In the genomic region with DNA sequence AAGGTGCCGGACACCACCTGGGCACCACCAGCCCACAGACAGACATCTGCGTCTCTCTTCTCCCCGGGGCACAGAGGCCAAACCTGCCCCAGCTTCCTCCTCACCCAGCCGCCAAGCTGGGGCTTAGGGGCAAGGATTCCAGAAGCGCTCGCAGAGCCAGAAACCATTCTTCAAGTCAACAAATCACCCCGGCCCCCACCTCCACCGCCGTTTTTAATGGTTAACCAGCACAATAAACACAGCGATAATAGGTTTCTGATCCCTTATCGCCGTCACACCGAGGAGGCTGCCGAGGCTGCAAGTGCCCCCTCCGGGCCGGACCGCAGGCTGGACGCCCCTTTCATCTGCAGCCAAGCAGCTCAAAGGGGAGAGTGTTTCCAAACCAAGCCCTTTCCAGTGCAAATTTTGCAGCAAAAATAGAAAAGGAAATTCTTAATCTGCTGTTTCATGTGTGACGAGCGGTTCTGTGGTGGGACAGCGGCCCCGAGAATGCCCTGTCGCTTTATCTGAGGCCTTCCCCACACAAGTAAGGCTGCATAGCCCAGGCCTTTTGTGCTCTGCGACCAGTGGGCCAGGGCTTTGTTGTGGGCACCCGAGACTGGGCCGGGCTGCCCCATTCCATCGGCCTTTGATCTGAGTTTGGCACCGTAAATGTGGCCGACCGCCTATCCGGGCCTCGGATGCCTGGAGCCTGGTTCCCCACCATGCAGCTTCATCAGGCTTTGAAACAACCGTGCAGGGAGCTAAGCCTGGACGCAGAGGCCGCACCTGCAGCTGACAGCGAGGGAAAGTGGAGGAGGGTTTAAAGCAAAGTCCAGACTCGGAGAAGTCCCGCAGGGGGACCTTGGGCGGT, we compare ENCODE assay signal across 1 cellular context.
A peak's percentile ranks its signal among the peaks of the same experiment; 100 is the strongest.
TF ChIP-seq lines count a peak whose summit lies in the region.

No MANE protein-coding gene starts in this region.

TF ChIP-seq in HepG2, 621 proteins besides CTCF, POLR2A, EP300 and RAD21 (continued from another document and continues in another):
- no peak for TF ChIP-seq TERF1 (CRISPR knock-in tag; IDR thresholded peaks at IDR 0.05)
- TF ChIP-seq ELF3 (CRISPR knock-in tag; IDR thresholded peaks at IDR 0.05): no peak
- TF ChIP-seq KDM2A (CRISPR knock-in tag; IDR thresholded peaks at IDR 0.05; ENCODE audit: borderline replicate concordance, low read depth): peak; percentile 67
- TF ChIP-seq, protein P1, sequence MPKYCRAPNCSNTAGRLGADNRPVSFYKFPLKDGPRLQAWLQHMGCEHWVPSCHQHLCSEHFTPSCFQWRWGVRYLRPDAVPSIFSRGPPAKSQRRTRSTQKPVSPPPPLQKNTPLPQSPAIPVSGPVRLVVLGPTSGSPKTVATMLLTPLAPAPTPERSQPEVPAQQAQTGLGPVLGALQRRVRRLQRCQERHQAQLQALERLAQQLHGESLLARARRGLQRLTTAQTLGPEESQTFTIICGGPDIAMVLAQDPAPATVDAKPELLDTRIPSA (CRISPR knock-in tag; IDR thresholded peaks at IDR 0.05; ENCODE audit: borderline replicate concordance): no peak
- no peak for TF ChIP-seq ZNF652 (CRISPR knock-in tag; IDR thresholded peaks at IDR 0.05; ENCODE audit: borderline replicate concordance, low read depth)
- peak; percentile 79; the same call in 1 of the 2 replicates for TF ChIP-seq REPIN1 (CRISPR knock-in tag; IDR thresholded peaks at IDR 0.05; ENCODE audit: borderline replicate concordance, low read depth)
- no peak for TF ChIP-seq NFKBIZ (CRISPR knock-in tag; IDR thresholded peaks at IDR 0.05)
- TF ChIP-seq KDM3A (CRISPR knock-in tag; IDR thresholded peaks at IDR 0.05; ENCODE audit: low read depth): 0 out of 2 replicates have a peak, but pooled peaks have one; percentile 61
- TF ChIP-seq, protein P2, sequence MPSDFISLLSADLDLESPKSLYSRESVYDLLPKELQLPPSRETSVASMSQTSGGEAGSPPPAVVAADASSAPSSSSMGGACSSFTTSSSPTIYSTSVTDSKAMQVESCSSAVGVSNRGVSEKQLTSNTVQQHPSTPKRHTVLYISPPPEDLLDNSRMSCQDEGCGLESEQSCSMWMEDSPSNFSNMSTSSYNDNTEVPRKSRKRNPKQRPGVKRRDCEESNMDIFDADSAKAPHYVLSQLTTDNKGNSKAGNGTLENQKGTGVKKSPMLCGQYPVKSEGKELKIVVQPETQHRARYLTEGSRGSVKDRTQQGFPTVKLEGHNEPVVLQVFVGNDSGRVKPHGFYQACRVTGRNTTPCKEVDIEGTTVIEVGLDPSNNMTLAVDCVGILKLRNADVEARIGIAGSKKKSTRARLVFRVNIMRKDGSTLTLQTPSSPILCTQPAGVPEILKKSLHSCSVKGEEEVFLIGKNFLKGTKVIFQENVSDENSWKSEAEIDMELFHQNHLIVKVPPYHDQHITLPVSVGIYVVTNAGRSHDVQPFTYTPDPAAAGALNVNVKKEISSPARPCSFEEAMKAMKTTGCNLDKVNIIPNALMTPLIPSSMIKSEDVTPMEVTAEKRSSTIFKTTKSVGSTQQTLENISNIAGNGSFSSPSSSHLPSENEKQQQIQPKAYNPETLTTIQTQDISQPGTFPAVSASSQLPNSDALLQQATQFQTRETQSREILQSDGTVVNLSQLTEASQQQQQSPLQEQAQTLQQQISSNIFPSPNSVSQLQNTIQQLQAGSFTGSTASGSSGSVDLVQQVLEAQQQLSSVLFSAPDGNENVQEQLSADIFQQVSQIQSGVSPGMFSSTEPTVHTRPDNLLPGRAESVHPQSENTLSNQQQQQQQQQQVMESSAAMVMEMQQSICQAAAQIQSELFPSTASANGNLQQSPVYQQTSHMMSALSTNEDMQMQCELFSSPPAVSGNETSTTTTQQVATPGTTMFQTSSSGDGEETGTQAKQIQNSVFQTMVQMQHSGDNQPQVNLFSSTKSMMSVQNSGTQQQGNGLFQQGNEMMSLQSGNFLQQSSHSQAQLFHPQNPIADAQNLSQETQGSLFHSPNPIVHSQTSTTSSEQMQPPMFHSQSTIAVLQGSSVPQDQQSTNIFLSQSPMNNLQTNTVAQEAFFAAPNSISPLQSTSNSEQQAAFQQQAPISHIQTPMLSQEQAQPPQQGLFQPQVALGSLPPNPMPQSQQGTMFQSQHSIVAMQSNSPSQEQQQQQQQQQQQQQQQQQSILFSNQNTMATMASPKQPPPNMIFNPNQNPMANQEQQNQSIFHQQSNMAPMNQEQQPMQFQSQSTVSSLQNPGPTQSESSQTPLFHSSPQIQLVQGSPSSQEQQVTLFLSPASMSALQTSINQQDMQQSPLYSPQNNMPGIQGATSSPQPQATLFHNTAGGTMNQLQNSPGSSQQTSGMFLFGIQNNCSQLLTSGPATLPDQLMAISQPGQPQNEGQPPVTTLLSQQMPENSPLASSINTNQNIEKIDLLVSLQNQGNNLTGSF (CRISPR knock-in tag; IDR thresholded peaks at IDR 0.05): no peak
- TF ChIP-seq PRMT3 (CRISPR knock-in tag; IDR thresholded peaks at IDR 0.05; ENCODE audit: borderline replicate concordance, low read depth): no peak
- TF ChIP-seq NFIB (CRISPR knock-in tag; IDR thresholded peaks at IDR 0.05; ENCODE audit: borderline replicate concordance): no peak
- TF ChIP-seq GZF1 (CRISPR knock-in tag; IDR thresholded peaks at IDR 0.05): no peak
- TF ChIP-seq ZBTB8A (CRISPR knock-in tag; IDR thresholded peaks at IDR 0.05; ENCODE audit: borderline replicate concordance, low read depth): no peak
- no peak for TF ChIP-seq TBL1XR1 (IDR thresholded peaks at IDR 0.05; ENCODE audit: borderline replicate concordance, low read length, partially characterized antibody)
- TF ChIP-seq FOXC1 (CRISPR knock-in tag; IDR thresholded peaks at IDR 0.05; ENCODE audit: borderline replicate concordance): peak; percentile 37; the same call in 1 of the 2 replicates
- no peak for TF ChIP-seq ZNF160 (CRISPR knock-in tag; IDR thresholded peaks at IDR 0.05)
- TF ChIP-seq SRY (CRISPR knock-in tag; IDR thresholded peaks at IDR 0.05): no peak; the same call in 1 of the 2 replicates
- TF ChIP-seq FOSL2 (CRISPR knock-in tag; IDR thresholded peaks at IDR 0.05): peak; percentile 41
- no peak for TF ChIP-seq ZNF296 (CRISPR knock-in tag; conservative IDR thresholded peaks at IDR 0.05)
- no peak for TF ChIP-seq PBX2 (CRISPR knock-in tag; IDR thresholded peaks at IDR 0.05)
- TF ChIP-seq PLRG1 (conservative IDR thresholded peaks at IDR 0.05): no peak
- TF ChIP-seq YEATS2 (CRISPR knock-in tag; IDR thresholded peaks at IDR 0.05; ENCODE audit: borderline replicate concordance): no peak
- TF ChIP-seq ZBTB39 (CRISPR knock-in tag; IDR thresholded peaks at IDR 0.05): no peak
- 0 out of 2 replicates have a peak, but pooled peaks have one; percentile 42 for TF ChIP-seq ZNF839 (CRISPR knock-in tag; IDR thresholded peaks at IDR 0.05; ENCODE audit: borderline replicate concordance)
- TF ChIP-seq PLSCR1 (CRISPR knock-in tag; IDR thresholded peaks at IDR 0.05; ENCODE audit: borderline replicate concordance): no peak
- TF ChIP-seq SP2 (CRISPR knock-in tag; IDR thresholded peaks at IDR 0.05): no peak
- TF ChIP-seq NKX3-1 (CRISPR knock-in tag; IDR thresholded peaks at IDR 0.05): no peak
- no peak for TF ChIP-seq HBP1 (CRISPR knock-in tag; IDR thresholded peaks at IDR 0.05; ENCODE audit: low read depth)
- TF ChIP-seq LRRFIP1 (CRISPR knock-in tag; conservative IDR thresholded peaks at IDR 0.05): no peak
- TF ChIP-seq ZNF207 (IDR thresholded peaks at IDR 0.05; ENCODE audit: borderline replicate concordance): no peak
- TF ChIP-seq, protein P3, sequence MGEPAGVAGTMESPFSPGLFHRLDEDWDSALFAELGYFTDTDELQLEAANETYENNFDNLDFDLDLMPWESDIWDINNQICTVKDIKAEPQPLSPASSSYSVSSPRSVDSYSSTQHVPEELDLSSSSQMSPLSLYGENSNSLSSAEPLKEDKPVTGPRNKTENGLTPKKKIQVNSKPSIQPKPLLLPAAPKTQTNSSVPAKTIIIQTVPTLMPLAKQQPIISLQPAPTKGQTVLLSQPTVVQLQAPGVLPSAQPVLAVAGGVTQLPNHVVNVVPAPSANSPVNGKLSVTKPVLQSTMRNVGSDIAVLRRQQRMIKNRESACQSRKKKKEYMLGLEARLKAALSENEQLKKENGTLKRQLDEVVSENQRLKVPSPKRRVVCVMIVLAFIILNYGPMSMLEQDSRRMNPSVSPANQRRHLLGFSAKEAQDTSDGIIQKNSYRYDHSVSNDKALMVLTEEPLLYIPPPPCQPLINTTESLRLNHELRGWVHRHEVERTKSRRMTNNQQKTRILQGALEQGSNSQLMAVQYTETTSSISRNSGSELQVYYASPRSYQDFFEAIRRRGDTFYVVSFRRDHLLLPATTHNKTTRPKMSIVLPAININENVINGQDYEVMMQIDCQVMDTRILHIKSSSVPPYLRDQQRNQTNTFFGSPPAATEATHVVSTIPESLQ (CRISPR knock-in tag; conservative IDR thresholded peaks at IDR 0.05): no peak
- no peak for TF ChIP-seq JUNB (CRISPR knock-in tag; IDR thresholded peaks at IDR 0.05; ENCODE audit: borderline replicate concordance)
- no peak for TF ChIP-seq ATRX (CRISPR knock-in tag; IDR thresholded peaks at IDR 0.05; ENCODE audit: borderline replicate concordance)
